13 cellular contexts compared by ENCODE assay signal in the genomic region with DNA sequence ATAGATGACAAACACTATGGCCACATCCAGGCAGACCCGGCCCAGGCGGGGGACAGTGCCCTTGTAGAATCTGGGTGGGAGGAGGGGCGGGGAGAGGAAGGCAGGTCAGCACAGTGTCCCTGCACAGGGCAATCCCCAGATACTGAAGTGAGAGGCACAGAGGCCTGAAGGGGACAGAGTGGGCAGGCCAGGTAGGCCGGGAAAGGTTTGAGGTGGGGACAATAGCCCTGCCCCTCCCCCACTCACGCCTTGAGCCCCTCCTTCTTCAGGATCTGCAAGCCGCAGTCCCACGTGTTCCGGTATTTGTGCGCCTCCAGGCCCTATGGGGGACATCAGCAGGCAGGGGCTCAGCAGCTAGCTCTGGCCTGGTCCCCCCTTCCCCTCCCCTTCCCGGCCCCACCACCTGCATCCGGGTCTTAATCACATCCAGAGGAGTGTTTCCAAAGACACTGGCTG. TPM values are rescaled to one million over a fixed set of nuclear protein-coding genes. Genes with fewer than 3 reads are reported as not detected.
DNase-seq lines count a peak whose midpoint lies in the region; ATAC-seq and TF ChIP-seq lines count a peak whose summit lies in the region.
"Had no signal": no experiment of that assay in that cellular context is flagged by ENCODE, and none has a peak within 500 bp of the region (broad histone marks: within the 10 kb centered on the region; RNA-seq: fewer than 3 reads in every experiment).

No MANE protein-coding gene starts in this region.

- no peak overlapping the region for H3K27ac Mint-ChIP-seq in CD8-positive, alpha-beta T cell
- no peak overlapping the region for H3K27ac Mint-ChIP-seq in T-helper 17 cell

- intact Hi-C loops in CD8-positive, alpha-beta T cell (cut with DNase I, micrococcal nuclease), result no loop called here

- no peaks in the 10 kb centered on the region for H3K9me3 Mint-ChIP-seq in CD8-positive, alpha-beta T cell

- H3K9me3 ChIP-seq in CD8-positive, alpha-beta T cell (ENCODE audit: low read length), result no peaks in the 10 kb centered on the region
- H3K9me3 ChIP-seq in T-helper 17 cell (ENCODE audit: control insufficient read depth, low read length, poor library complexity, severe bottlenecking), result no peaks in the 10 kb centered on the region
- no peaks in the 10 kb centered on the region for H3K9me3 ChIP-seq in iPS-20b (ENCODE audit: insufficient read depth, low read depth, low read length)
- H3K9me3 ChIP-seq: MG63 had no signal

- H3K4me1 Mint-ChIP-seq in CD8-positive, alpha-beta T cell (ENCODE audit: low read depth), result peaks cover 35% of the 10 kb centered on the region
- H3K4me1 Mint-ChIP-seq in T-helper 17 cell, result peaks cover 26% of the 10 kb centered on the region

- no peak for ATAC-seq in CD8-positive, alpha-beta T cell
- ATAC-seq in T-helper 17 cell (no peak), HG03457 (IDR thresholded peaks at IDR 0.05; ENCODE audit: unreplicated experiment) (no peak), GM21528 (IDR thresholded peaks at IDR 0.05; ENCODE audit: low FRiP score, unreplicated experiment) (no peak), GM18502 (IDR thresholded peaks at IDR 0.05; ENCODE audit: poor library complexity, unreplicated experiment) (no peak)

- no peak overlapping the region for H3K4me3 ChIP-seq in CD8-positive, alpha-beta T cell (ENCODE audit: low read depth, low read length)
- H3K4me3 ChIP-seq in iPS-20b (ENCODE audit: low read length), result no peak overlapping the region; the same call in 1 of the 2 replicates

- peaks cover 29% of the 10 kb centered on the region for H3K4me1 ChIP-seq in CD8-positive, alpha-beta T cell (ENCODE audit: insufficient read depth, low read length)
- H3K4me1 ChIP-seq in iPS-20b (ENCODE audit: insufficient read depth, low read length), result peaks cover 28% of the 10 kb centered on the region

- no peak for TF ChIP-seq CTCF in 22Rv1 (IDR thresholded peaks at IDR 0.05)
- no peak for TF ChIP-seq CTCF in CD8-positive, alpha-beta T cell (IDR thresholded peaks at IDR 0.05)

- CTCF ChIA-PET in CD8-positive, alpha-beta T cell (lab: Charles Lee), result no interaction called here

- H3K9ac ChIP-seq in iPS-20b (ENCODE audit: low read depth, low read length), result peak overlapping the region; percentile 51; the same call in 1 of the 2 replicates

- H3K27me3 ChIP-seq in CD8-positive, alpha-beta T cell (ENCODE audit: insufficient read depth, low read length), result no peaks in the 10 kb centered on the region
- no peaks in the 10 kb centered on the region for H3K27me3 ChIP-seq in iPS-20b (ENCODE audit: insufficient read depth, low read length)
- H3K27me3 ChIP-seq: MG63 had no signal

- POLR2A ChIA-PET in CD8-positive, alpha-beta T cell (lab: Charles Lee), result no interaction called here

- H3K27ac ChIP-seq in 22Rv1 (peak overlapping the region; percentile 93), iPS-20b (ENCODE audit: low read length) (no peak overlapping the region)
- H3K27ac ChIP-seq in CD8-positive, alpha-beta T cell (ENCODE audit: low read depth, low read length), result no peak overlapping the region

- DNase-seq in CD8-positive, alpha-beta T cell, result no peak
- DNase-seq in T-helper 17 cell, result no peak
- DNase-seq in SKM-1 (lab: John Stamatoyannopoulos, UW; ENCODE audit: unreplicated experiment), result no peak
- DNase-seq: COR-L47; MG63; stimulated activated CD8-positive, alpha-beta memory T cell treated with anti-CD3 and anti-CD28 coated beads, Interleukin-4, amount 100 ng/mL, for 48 hours had no signal

- H3K36me3 ChIP-seq in CD8-positive, alpha-beta T cell (ENCODE audit: insufficient read depth, low read length), result no peaks in the 10 kb centered on the region
- peaks cover 14% of the 10 kb centered on the region; the same call in 1 of the 2 replicates for H3K36me3 ChIP-seq in iPS-20b (ENCODE audit: insufficient read depth, low read depth, low read length)

- no peaks in the 10 kb centered on the region for H3K27me3 Mint-ChIP-seq in CD8-positive, alpha-beta T cell (ENCODE audit: low read depth)
- H3K27me3 Mint-ChIP-seq in T-helper 17 cell, result no peaks in the 10 kb centered on the region

- peak overlapping the region; percentile 71 for H3K4me3 Mint-ChIP-seq in CD8-positive, alpha-beta T cell
- peak overlapping the region; percentile 50 for H3K4me3 Mint-ChIP-seq in T-helper 17 cell

- peaks cover 8% of the 10 kb centered on the region for H3K36me3 Mint-ChIP-seq in CD8-positive, alpha-beta T cell
- H3K36me3 Mint-ChIP-seq in T-helper 17 cell (ENCODE audit: low read depth), result no peaks in the 10 kb centered on the region

RNA-seq across cellular contexts. Expression of a gene that starts 2.3 kb away (rescaled TPM):
- total RNA-seq in CD8-positive, alpha-beta T cell, result 10 to 100 TPM; 14.5 to 15.9 TPM
- total RNA-seq in T-helper 17 cell, result 10 to 100 TPM; 18.4 to 21.3 TPM

RNA-seq across cellular contexts. Expression of a gene that starts 26.1 kb away (rescaled TPM):
- total RNA-seq in CD8-positive, alpha-beta T cell, result not detected
- not detected for total RNA-seq in T-helper 17 cell
- total RNA-seq: epithelial cell of proximal tubule, NCI-H460 had no signal

RNA-seq across cellular contexts. Expression of a gene that starts 31.8 kb away (rescaled TPM):
- 10 to 100 TPM; 62.5 to 65.5 TPM for total RNA-seq in CD8-positive, alpha-beta T cell
- total RNA-seq in T-helper 17 cell, result 10 to 100 TPM; 34.7 to 46.5 TPM

RNA-seq across cellular contexts. Expression of a gene that starts 45.1 kb away (rescaled TPM):
- total RNA-seq in CD8-positive, alpha-beta T cell, result under 1 TPM; 0.25 to 0.27 TPM
- total RNA-seq in T-helper 17 cell, result under 1 TPM; 0.20 to 0.29 TPM
- total RNA-seq: epithelial cell of proximal tubule, NCI-H460 had no signal

RNA-seq across cellular contexts. Expression of a gene that starts 54.0 kb away (rescaled TPM):
- 10 to 100 TPM; 29.6 to 32.4 TPM for total RNA-seq in CD8-positive, alpha-beta T cell
- 10 to 100 TPM; 37.7 TPM for total RNA-seq in T-helper 17 cell
